ENCODE assay signal across 1 cellular context in the genomic region with DNA sequence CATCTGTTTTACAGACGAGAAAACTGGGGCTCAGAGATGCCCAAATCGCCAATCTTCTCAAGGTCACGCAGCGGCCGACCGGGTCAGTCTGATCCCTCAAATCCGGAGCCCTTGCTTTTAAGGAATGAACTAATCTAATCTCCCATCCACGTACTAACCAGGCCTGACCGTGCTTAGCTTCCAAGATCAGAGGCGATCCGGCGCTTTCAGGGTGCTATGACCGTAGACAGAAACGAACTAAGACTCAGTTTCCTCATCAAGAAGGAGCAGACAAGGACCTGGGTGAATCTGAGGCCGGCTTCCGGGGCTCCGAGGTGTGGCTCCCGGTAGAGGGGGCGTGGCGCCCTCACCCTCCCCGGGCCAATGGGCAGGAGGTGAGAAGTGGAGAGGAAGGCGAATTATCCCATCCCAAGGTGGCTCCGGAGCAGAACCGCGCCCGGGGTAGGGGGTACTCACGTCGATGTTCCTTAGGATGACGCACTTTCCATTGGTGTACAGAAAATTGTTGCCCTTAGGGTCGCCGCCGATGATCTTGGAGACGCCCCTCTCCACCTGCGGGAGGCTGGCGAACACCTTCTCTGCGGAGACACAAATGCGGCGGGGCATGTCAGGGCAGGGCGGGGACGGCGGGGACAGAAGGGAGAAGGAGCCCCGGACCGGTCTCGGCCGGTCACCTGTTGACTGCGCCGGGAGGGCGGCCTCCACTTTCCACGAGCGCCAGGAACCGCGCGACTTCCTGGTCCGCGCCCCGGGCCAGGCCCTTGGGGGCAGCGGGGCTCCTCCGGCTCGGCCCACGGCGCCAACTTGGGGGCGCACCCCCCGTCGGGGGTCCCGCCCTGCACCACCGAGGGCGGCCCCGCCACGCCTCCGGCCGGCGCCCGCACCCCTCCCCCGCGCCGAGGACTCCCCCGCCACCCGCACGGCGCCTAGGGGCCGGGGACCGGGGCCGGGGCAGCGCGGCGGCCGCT.
A peak's percentile ranks its signal among the peaks of the same experiment; 100 is the strongest.
TF ChIP-seq lines count a peak whose summit lies in the region.

No MANE protein-coding gene starts in this region.

TF ChIP-seq in GM12878, 131 proteins besides CTCF, POLR2A, EP300 and RAD21 (continued from another document and continues in another):
- TF ChIP-seq, protein P1, sequence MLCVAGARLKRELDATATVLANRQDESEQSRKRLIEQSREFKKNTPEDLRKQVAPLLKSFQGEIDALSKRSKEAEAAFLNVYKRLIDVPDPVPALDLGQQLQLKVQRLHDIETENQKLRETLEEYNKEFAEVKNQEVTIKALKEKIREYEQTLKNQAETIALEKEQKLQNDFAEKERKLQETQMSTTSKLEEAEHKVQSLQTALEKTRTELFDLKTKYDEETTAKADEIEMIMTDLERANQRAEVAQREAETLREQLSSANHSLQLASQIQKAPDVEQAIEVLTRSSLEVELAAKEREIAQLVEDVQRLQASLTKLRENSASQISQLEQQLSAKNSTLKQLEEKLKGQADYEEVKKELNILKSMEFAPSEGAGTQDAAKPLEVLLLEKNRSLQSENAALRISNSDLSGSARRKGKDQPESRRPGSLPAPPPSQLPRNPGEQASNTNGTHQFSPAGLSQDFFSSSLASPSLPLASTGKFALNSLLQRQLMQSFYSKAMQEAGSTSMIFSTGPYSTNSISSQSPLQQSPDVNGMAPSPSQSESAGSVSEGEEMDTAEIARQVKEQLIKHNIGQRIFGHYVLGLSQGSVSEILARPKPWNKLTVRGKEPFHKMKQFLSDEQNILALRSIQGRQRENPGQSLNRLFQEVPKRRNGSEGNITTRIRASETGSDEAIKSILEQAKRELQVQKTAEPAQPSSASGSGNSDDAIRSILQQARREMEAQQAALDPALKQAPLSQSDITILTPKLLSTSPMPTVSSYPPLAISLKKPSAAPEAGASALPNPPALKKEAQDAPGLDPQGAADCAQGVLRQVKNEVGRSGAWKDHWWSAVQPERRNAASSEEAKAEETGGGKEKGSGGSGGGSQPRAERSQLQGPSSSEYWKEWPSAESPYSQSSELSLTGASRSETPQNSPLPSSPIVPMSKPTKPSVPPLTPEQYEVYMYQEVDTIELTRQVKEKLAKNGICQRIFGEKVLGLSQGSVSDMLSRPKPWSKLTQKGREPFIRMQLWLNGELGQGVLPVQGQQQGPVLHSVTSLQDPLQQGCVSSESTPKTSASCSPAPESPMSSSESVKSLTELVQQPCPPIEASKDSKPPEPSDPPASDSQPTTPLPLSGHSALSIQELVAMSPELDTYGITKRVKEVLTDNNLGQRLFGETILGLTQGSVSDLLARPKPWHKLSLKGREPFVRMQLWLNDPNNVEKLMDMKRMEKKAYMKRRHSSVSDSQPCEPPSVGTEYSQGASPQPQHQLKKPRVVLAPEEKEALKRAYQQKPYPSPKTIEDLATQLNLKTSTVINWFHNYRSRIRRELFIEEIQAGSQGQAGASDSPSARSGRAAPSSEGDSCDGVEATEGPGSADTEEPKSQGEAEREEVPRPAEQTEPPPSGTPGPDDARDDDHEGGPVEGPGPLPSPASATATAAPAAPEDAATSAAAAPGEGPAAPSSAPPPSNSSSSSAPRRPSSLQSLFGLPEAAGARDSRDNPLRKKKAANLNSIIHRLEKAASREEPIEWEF (IDR thresholded peaks at IDR 0.05; ENCODE audit: insufficient replicate concordance, low read depth, low read length), result no peak
- TF ChIP-seq, protein P2, sequence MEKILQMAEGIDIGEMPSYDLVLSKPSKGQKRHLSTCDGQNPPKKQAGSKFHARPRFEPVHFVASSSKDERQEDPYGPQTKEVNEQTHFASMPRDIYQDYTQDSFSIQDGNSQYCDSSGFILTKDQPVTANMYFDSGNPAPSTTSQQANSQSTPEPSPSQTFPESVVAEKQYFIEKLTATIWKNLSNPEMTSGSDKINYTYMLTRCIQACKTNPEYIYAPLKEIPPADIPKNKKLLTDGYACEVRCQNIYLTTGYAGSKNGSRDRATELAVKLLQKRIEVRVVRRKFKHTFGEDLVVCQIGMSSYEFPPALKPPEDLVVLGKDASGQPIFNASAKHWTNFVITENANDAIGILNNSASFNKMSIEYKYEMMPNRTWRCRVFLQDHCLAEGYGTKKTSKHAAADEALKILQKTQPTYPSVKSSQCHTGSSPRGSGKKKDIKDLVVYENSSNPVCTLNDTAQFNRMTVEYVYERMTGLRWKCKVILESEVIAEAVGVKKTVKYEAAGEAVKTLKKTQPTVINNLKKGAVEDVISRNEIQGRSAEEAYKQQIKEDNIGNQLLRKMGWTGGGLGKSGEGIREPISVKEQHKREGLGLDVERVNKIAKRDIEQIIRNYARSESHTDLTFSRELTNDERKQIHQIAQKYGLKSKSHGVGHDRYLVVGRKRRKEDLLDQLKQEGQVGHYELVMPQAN (conservative IDR thresholded peaks at IDR 0.05), result 0 out of 2 replicates have a peak, but pooled peaks have one; percentile 38
- TF ChIP-seq, protein P3, sequence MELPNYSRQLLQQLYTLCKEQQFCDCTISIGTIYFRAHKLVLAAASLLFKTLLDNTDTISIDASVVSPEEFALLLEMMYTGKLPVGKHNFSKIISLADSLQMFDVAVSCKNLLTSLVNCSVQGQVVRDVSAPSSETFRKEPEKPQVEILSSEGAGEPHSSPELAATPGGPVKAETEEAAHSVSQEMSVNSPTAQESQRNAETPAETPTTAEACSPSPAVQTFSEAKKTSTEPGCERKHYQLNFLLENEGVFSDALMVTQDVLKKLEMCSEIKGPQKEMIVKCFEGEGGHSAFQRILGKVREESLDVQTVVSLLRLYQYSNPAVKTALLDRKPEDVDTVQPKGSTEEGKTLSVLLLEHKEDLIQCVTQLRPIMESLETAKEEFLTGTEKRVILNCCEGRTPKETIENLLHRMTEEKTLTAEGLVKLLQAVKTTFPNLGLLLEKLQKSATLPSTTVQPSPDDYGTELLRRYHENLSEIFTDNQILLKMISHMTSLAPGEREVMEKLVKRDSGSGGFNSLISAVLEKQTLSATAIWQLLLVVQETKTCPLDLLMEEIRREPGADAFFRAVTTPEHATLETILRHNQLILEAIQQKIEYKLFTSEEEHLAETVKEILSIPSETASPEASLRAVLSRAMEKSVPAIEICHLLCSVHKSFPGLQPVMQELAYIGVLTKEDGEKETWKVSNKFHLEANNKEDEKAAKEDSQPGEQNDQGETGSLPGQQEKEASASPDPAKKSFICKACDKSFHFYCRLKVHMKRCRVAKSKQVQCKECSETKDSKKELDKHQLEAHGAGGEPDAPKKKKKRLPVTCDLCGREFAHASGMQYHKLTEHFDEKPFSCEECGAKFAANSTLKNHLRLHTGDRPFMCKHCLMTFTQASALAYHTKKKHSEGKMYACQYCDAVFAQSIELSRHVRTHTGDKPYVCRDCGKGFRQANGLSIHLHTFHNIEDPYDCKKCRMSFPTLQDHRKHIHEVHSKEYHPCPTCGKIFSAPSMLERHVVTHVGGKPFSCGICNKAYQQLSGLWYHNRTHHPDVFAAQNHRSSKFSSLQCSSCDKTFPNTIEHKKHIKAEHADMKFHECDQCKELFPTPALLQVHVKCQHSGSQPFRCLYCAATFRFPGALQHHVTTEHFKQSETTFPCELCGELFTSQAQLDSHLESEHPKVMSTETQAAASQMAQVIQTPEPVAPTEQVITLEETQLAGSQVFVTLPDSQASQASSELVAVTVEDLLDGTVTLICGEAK (IDR thresholded peaks at IDR 0.05; ENCODE audit: borderline replicate concordance), result no peak
- no peak for TF ChIP-seq BMI1 (IDR thresholded peaks at IDR 0.05; ENCODE audit: borderline replicate concordance)
- TF ChIP-seq NR2C1 (IDR thresholded peaks at IDR 0.05), result no peak
- no peak for TF ChIP-seq RFX5 (IDR thresholded peaks at IDR 0.05; ENCODE audit: low read depth, low read length)
- TF ChIP-seq HDAC2 (IDR thresholded peaks at IDR 0.05), result no peak
- TF ChIP-seq, protein P4, sequence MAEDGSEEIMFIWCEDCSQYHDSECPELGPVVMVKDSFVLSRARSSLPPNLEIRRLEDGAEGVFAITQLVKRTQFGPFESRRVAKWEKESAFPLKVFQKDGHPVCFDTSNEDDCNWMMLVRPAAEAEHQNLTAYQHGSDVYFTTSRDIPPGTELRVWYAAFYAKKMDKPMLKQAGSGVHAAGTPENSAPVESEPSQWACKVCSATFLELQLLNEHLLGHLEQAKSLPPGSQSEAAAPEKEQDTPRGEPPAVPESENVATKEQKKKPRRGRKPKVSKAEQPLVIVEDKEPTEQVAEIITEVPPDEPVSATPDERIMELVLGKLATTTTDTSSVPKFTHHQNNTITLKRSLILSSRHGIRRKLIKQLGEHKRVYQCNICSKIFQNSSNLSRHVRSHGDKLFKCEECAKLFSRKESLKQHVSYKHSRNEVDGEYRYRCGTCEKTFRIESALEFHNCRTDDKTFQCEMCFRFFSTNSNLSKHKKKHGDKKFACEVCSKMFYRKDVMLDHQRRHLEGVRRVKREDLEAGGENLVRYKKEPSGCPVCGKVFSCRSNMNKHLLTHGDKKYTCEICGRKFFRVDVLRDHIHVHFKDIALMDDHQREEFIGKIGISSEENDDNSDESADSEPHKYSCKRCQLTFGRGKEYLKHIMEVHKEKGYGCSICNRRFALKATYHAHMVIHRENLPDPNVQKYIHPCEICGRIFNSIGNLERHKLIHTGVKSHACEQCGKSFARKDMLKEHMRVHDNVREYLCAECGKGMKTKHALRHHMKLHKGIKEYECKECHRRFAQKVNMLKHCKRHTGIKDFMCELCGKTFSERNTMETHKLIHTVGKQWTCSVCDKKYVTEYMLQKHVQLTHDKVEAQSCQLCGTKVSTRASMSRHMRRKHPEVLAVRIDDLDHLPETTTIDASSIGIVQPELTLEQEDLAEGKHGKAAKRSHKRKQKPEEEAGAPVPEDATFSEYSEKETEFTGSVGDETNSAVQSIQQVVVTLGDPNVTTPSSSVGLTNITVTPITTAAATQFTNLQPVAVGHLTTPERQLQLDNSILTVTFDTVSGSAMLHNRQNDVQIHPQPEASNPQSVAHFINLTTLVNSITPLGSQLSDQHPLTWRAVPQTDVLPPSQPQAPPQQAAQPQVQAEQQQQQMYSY (CRISPR knock-in tag; IDR thresholded peaks at IDR 0.05), result no peak
- TF ChIP-seq, protein P5, sequence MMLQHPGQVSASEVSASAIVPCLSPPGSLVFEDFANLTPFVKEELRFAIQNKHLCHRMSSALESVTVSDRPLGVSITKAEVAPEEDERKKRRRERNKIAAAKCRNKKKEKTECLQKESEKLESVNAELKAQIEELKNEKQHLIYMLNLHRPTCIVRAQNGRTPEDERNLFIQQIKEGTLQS (IDR thresholded peaks at IDR 0.05; ENCODE audit: borderline replicate concordance, extremely low read depth, low read depth, low read length), result no peak
- TF ChIP-seq MYC (IDR thresholded peaks at IDR 0.05; ENCODE audit: insufficient read depth, insufficient read length, insufficient replicate concordance, low read length, severe bottlenecking), result no peak
- TF ChIP-seq ZSCAN29 (IDR thresholded peaks at IDR 0.05), result no peak
- TF ChIP-seq SIN3A (IDR thresholded peaks at IDR 0.05; ENCODE audit: low read depth, low read length), result no peak; the same call in none of the 2 replicates
- TF ChIP-seq SRF (IDR thresholded peaks at IDR 0.05; ENCODE audit: low read depth in 2 of 2, low read length in 2 of 2), result no peak
- no peak for TF ChIP-seq ESRRA (IDR thresholded peaks at IDR 0.05; ENCODE audit: low read length)
- TF ChIP-seq NFIC (IDR thresholded peaks at IDR 0.05; ENCODE audit: low read depth, low read length), result no peak
- TF ChIP-seq NR2C2 (IDR thresholded peaks at IDR 0.05; ENCODE audit: borderline replicate concordance, control insufficient read depth, insufficient read length, low read depth), result no peak
- TF ChIP-seq CREM (IDR thresholded peaks at IDR 0.05; ENCODE audit: low read depth), result no peak
- TF ChIP-seq, protein P6, sequence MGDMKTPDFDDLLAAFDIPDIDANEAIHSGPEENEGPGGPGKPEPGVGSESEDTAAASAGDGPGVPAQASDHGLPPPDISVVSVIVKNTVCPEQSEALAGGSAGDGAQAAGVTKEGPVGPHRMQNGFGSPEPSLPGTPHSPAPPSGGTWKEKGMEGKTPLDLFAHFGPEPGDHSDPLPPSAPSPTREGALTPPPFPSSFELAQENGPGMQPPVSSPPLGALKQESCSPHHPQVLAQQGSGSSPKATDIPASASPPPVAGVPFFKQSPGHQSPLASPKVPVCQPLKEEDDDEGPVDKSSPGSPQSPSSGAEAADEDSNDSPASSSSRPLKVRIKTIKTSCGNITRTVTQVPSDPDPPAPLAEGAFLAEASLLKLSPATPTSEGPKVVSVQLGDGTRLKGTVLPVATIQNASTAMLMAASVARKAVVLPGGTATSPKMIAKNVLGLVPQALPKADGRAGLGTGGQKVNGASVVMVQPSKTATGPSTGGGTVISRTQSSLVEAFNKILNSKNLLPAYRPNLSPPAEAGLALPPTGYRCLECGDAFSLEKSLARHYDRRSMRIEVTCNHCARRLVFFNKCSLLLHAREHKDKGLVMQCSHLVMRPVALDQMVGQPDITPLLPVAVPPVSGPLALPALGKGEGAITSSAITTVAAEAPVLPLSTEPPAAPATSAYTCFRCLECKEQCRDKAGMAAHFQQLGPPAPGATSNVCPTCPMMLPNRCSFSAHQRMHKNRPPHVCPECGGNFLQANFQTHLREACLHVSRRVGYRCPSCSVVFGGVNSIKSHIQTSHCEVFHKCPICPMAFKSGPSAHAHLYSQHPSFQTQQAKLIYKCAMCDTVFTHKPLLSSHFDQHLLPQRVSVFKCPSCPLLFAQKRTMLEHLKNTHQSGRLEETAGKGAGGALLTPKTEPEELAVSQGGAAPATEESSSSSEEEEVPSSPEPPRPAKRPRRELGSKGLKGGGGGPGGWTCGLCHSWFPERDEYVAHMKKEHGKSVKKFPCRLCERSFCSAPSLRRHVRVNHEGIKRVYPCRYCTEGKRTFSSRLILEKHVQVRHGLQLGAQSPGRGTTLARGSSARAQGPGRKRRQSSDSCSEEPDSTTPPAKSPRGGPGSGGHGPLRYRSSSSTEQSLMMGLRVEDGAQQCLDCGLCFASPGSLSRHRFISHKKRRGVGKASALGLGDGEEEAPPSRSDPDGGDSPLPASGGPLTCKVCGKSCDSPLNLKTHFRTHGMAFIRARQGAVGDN (IDR thresholded peaks at IDR 0.05), result no peak
- TF ChIP-seq, protein P7, sequence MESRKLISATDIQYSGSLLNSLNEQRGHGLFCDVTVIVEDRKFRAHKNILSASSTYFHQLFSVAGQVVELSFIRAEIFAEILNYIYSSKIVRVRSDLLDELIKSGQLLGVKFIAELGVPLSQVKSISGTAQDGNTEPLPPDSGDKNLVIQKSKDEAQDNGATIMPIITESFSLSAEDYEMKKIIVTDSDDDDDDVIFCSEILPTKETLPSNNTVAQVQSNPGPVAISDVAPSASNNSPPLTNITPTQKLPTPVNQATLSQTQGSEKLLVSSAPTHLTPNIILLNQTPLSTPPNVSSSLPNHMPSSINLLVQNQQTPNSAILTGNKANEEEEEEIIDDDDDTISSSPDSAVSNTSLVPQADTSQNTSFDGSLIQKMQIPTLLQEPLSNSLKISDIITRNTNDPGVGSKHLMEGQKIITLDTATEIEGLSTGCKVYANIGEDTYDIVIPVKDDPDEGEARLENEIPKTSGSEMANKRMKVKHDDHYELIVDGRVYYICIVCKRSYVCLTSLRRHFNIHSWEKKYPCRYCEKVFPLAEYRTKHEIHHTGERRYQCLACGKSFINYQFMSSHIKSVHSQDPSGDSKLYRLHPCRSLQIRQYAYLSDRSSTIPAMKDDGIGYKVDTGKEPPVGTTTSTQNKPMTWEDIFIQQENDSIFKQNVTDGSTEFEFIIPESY (IDR thresholded peaks at IDR 0.05), result no peak
- TF ChIP-seq, protein P8, sequence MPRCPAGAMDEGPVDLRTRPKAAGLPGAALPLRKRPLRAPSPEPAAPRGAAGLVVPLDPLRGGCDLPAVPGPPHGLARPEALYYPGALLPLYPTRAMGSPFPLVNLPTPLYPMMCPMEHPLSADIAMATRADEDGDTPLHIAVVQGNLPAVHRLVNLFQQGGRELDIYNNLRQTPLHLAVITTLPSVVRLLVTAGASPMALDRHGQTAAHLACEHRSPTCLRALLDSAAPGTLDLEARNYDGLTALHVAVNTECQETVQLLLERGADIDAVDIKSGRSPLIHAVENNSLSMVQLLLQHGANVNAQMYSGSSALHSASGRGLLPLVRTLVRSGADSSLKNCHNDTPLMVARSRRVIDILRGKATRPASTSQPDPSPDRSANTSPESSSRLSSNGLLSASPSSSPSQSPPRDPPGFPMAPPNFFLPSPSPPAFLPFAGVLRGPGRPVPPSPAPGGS (IDR thresholded peaks at IDR 0.05; ENCODE audit: borderline replicate concordance, insufficient read depth, low read depth, low read length, poor library complexity, severe bottlenecking), result no peak
- TF ChIP-seq GATAD2B (conservative IDR thresholded peaks at IDR 0.05; ENCODE audit: low read depth), result 0 out of 2 replicates have a peak, but pooled peaks have one; percentile 28
